In genomic region chr11:94997437-94997836, GRCh38 we compare ENCODE assay signal across 24 cellular contexts. TPM values are rescaled to one million over a fixed set of nuclear protein-coding genes. Genes with fewer than 3 reads are reported as not detected.
DNase-seq lines count a peak whose midpoint lies in the region; ATAC-seq, FAIRE-seq and TF ChIP-seq lines count a peak whose summit lies in the region.
"Had no signal": no experiment of that assay in that cellular context is flagged by ENCODE, and none has a peak within 500 bp of the region (broad histone marks: within the 10 kb centered on the region; RNA-seq: fewer than 3 reads in every experiment).

No MANE protein-coding gene starts in this region.

- H4K20me1 ChIP-seq in DOHH2 (ENCODE audit: control insufficient read depth, insufficient read depth, low read depth, low read length) (no peaks in the 10 kb centered on the region), astrocyte (ENCODE audit: insufficient read depth, low read length) (no peaks in the 10 kb centered on the region)

- ATAC-seq in HG02588 (IDR thresholded peaks at IDR 0.05; ENCODE audit: unreplicated experiment), result no peak
- ATAC-seq: lower lobe of right lung had no signal

- no peak overlapping the region for H3K4me3 Mint-ChIP-seq in astrocyte (ENCODE audit: unreplicated experiment)
- H3K4me3 Mint-ChIP-seq: activated naive CD4-positive, alpha-beta T cell treated with anti-CD3 and anti-CD28 coated beads, Interleukin-2, amount 50 U/mL, for 24 hours; naive B cell had no signal

- H2BK15ac ChIP-seq in mesendoderm (replicated peaks; ENCODE audit: low read depth), result no peak overlapping the region

- no CpG with 5 or more reads among the region's 6 CpGs for WGBS in mesendoderm (ENCODE audit: extremely low coverage, insufficient coverage, low lambda C conversion rate)

- H4K5ac ChIP-seq in mesendoderm (ENCODE audit: low read length), result no peak overlapping the region

- H3K27me3 Mint-ChIP-seq in astrocyte (ENCODE audit: low read depth, unreplicated experiment), result no peaks in the 10 kb centered on the region
- H3K27me3 Mint-ChIP-seq: activated naive CD4-positive, alpha-beta T cell treated with anti-CD3 and anti-CD28 coated beads, Interleukin-2, amount 50 U/mL, for 24 hours; naive B cell had no signal

- H3K4me3 ChIP-seq in DOHH2 (ENCODE audit: low read length) (no peak overlapping the region), HFF-Myc (replicated peaks; ENCODE audit: low read depth, low read length) (no peak overlapping the region), astrocyte (ENCODE audit: insufficient read depth, low read depth, low read length) (no peak overlapping the region), mesendoderm (ENCODE audit: low read length) (no peak overlapping the region)
- H3K4me3 ChIP-seq: lower lobe of right lung, thoracic aorta had no signal

- H3K79me2 ChIP-seq in DOHH2 (ENCODE audit: control insufficient read depth, low read length) (no peaks in the 10 kb centered on the region), astrocyte (ENCODE audit: insufficient read depth, low read length) (no peaks in the 10 kb centered on the region), mesendoderm (ENCODE audit: control insufficient read depth, insufficient read depth, low read length) (no peaks in the 10 kb centered on the region)

- H2AK5ac ChIP-seq in mesendoderm (ENCODE audit: low read length), result no peak overlapping the region

- no peak overlapping the region for H3K18ac ChIP-seq in mesendoderm (ENCODE audit: low read length)

- H2BK5ac ChIP-seq in mesendoderm (ENCODE audit: low read length), result no peak overlapping the region

- H3K27me3 ChIP-seq in DOHH2 (ENCODE audit: control insufficient read depth, low read length) (0 out of 2 replicates have a peak, but pooled peaks cover 3% of the 10 kb centered on the region), astrocyte (ENCODE audit: insufficient read depth, low read length) (no peaks in the 10 kb centered on the region), mesendoderm (ENCODE audit: insufficient read depth, low read length, poor library complexity) (no peaks in the 10 kb centered on the region)

- H2AFZ ChIP-seq in astrocyte (ENCODE audit: low read depth, low read length), result no peak overlapping the region

- no peak for DNase-seq in HFF-Myc (ENCODE audit: extremely low read depth, low read depth)
- no peak for DNase-seq in astrocyte (ENCODE audit: low read depth)
- peak; percentile 5 for DNase-seq in mesendoderm
- no peak for DNase-seq in inferior parietal cortex (ENCODE audit: extremely low spot score)
- DNase-seq in RKO (ENCODE audit: low spot score), result no peak
- DNase-seq: activated CD4-positive, alpha-beta T cell treated with anti-CD3 and anti-CD28 coated beads, Interleukin-2, amount 50 U/mL, for 1 hour; activated T-cell treated with anti-CD3 and anti-CD28 coated beads, Interleukin-2, amount 50 U/mL, for 1 hour; C1 segment of cervical spinal cord; effector CD8-positive, alpha-beta T cell; foreskin fibroblast; KBM-7; lower lobe of right lung; naive B cell; NCI-H1105; NCI-H2227 treated with DMSO at 0.1 percent for 48 hours; OCI-M1; posterior cingulate gyrus; small intestine had no signal

- no peaks in the 10 kb centered on the region for H3K9me2 ChIP-seq in DOHH2 (replicated peaks; ENCODE audit: control insufficient read depth, low read length)

- H3K9me3 Mint-ChIP-seq in astrocyte (ENCODE audit: unreplicated experiment), result no peaks in the 10 kb centered on the region
- H3K9me3 Mint-ChIP-seq: activated naive CD4-positive, alpha-beta T cell treated with anti-CD3 and anti-CD28 coated beads, Interleukin-2, amount 50 U/mL, for 24 hours had no signal

- FAIRE-seq in astrocyte (lab: Jason Lieb, UNC), result no peak
- FAIRE-seq: small intestine, TTC549 had no signal

- H3K9ac ChIP-seq in astrocyte (ENCODE audit: low read length) (no peak overlapping the region), mesendoderm (ENCODE audit: low read length) (no peak overlapping the region)

- no peak overlapping the region for H2BK120ac ChIP-seq in mesendoderm (ENCODE audit: low read depth, low read length)

- no peak overlapping the region for H3K27ac Mint-ChIP-seq in astrocyte (ENCODE audit: unreplicated experiment)
- H3K27ac Mint-ChIP-seq: activated naive CD4-positive, alpha-beta T cell treated with anti-CD3 and anti-CD28 coated beads, Interleukin-2, amount 50 U/mL, for 24 hours; naive B cell had no signal

- H3K36me3 Mint-ChIP-seq in astrocyte (ENCODE audit: low read depth, unreplicated experiment), result peaks cover 2% of the 10 kb centered on the region
- H3K36me3 Mint-ChIP-seq: naive B cell had no signal

- H4K8ac ChIP-seq in mesendoderm (ENCODE audit: low read depth, low read length), result no peak overlapping the region

- H3K4me1 ChIP-seq in DOHH2 (ENCODE audit: control insufficient read depth, low read length) (no peaks in the 10 kb centered on the region), astrocyte (ENCODE audit: insufficient read depth, low read length) (no peaks in the 10 kb centered on the region), mesendoderm (ENCODE audit: control insufficient read depth, low read depth, low read length) (no peaks in the 10 kb centered on the region)
- H3K4me1 ChIP-seq: lower lobe of right lung had no signal

- H3K4me1 Mint-ChIP-seq in astrocyte (ENCODE audit: low read depth, unreplicated experiment), result no peaks in the 10 kb centered on the region
- H3K4me1 Mint-ChIP-seq: activated naive CD4-positive, alpha-beta T cell treated with anti-CD3 and anti-CD28 coated beads, Interleukin-2, amount 50 U/mL, for 24 hours; naive B cell had no signal

- no peak overlapping the region for H3K4ac ChIP-seq in mesendoderm (ENCODE audit: low read depth, low read length)

- H3K23ac ChIP-seq in mesendoderm (ENCODE audit: low read length), result no peak overlapping the region

- H3K56ac ChIP-seq in mesendoderm (ENCODE audit: low read length), result no peak overlapping the region

- no peaks in the 10 kb centered on the region for H3K9me3 ChIP-seq in DOHH2 (ENCODE audit: control insufficient read depth, insufficient read depth, low read length)
- no peaks in the 10 kb centered on the region for H3K9me3 ChIP-seq in astrocyte (ENCODE audit: insufficient read depth, low read depth, low read length)
- H3K9me3 ChIP-seq: lower lobe of right lung, thoracic aorta had no signal

- H3K4me2 ChIP-seq in DOHH2 (ENCODE audit: low read length), result no peak overlapping the region
- H3K4me2 ChIP-seq in astrocyte (ENCODE audit: low read length), result no peak overlapping the region
- H3K4me2 ChIP-seq in mesendoderm (ENCODE audit: low read length), result no peak overlapping the region

- H3F3A ChIP-seq in DOHH2 (ENCODE audit: control insufficient read depth, insufficient read depth), result no peaks in the 10 kb centered on the region

- H3K79me1 ChIP-seq in mesendoderm (ENCODE audit: low read length), result no peaks in the 10 kb centered on the region

- H3K27ac ChIP-seq in DOHH2 (ENCODE audit: low read depth, low read length), result no peak overlapping the region
- H3K27ac ChIP-seq in astrocyte (ENCODE audit: low read depth, low read length), result no peak overlapping the region
- H3K27ac ChIP-seq in mesendoderm (ENCODE audit: low read depth, low read length), result no peak overlapping the region
- H3K27ac ChIP-seq: HL-60, lower lobe of right lung, thoracic aorta had no signal

- H3K36me3 ChIP-seq in DOHH2 (ENCODE audit: control insufficient read depth, low read length), result no peaks in the 10 kb centered on the region
- H3K36me3 ChIP-seq in astrocyte (ENCODE audit: insufficient read depth, low read length), result no peaks in the 10 kb centered on the region
- no peaks in the 10 kb centered on the region for H3K36me3 ChIP-seq in mesendoderm (ENCODE audit: control insufficient read depth, insufficient read depth, low read length)
- H3K36me3 ChIP-seq: lower lobe of right lung, thoracic aorta had no signal

- peak; percentile 17 for TF ChIP-seq CTCF in DOHH2 (IDR thresholded peaks at IDR 0.05; ENCODE audit: low read depth, low read length, poor library complexity, severe bottlenecking)
- peak; percentile 26 for TF ChIP-seq CTCF in HFF-Myc (IDR thresholded peaks at IDR 0.05; ENCODE audit: low read depth, low read length, missing control alignments)
- TF ChIP-seq CTCF in astrocyte (IDR thresholded peaks at IDR 0.05; ENCODE audit: insufficient read depth, low read depth, low read length), result peak; percentile 3

RNA-seq across cellular contexts. Expression of gene KDM4D, which starts 23.9 kb away (rescaled TPM):
- 0.72 and 0.93 TPM in 2 replicates for total RNA-seq in astrocyte
- polyA plus RNA-seq in mesendoderm (2013, experiment 1 of 2), result 1.1 TPM
- polyA plus RNA-seq in mesendoderm (2013, experiment 2 of 2), result 1.1 TPM

RNA-seq across cellular contexts. Expression of gene CWC15, which starts 24.1 kb away (rescaled TPM):
- 53.5 and 59.2 TPM in 2 replicates for total RNA-seq in astrocyte
- 124 TPM for polyA plus RNA-seq in mesendoderm (2013, experiment 1 of 2)
- 121 TPM for polyA plus RNA-seq in mesendoderm (2013, experiment 2 of 2)

RNA-seq across cellular contexts. Expression of gene KDM4E, which starts 27.6 kb away (rescaled TPM):
- total RNA-seq in astrocyte, result 0.41 TPM in 1 of 2 replicates, not detected in the other
- polyA plus RNA-seq in mesendoderm (2013, experiment 1 of 2), result not detected
- polyA plus RNA-seq in mesendoderm (2013, experiment 2 of 2), result not detected
- total RNA-seq: lower lobe of right lung, thoracic aorta had no signal
- polyA plus RNA-seq: small intestine had no signal

RNA-seq across cellular contexts. Expression of gene KDM4F, which starts 51.8 kb away (rescaled TPM):
- not detected in 2 replicates for total RNA-seq in astrocyte
- not detected for polyA plus RNA-seq in mesendoderm (2013, experiment 1 of 2)
- not detected for polyA plus RNA-seq in mesendoderm (2013, experiment 2 of 2)
- total RNA-seq: lower lobe of right lung, thoracic aorta had no signal
- polyA plus RNA-seq: small intestine had no signal
